In genomic region chr17:45106101-45106500, GRCh38 we compare ENCODE assay signal across 14 cellular contexts.
"Had no signal": no experiment of that assay in that cellular context is flagged by ENCODE, and none has a peak within 500 bp of the region (broad histone marks: within the 10 kb centered on the region; RNA-seq: fewer than 3 reads in every experiment).

No MANE protein-coding gene starts in this region.

- H3K4me3 ChIP-seq: spleen had no signal

- H3K27ac ChIP-seq: neutrophil, spleen had no signal

- H3K27me3 ChIP-seq: neutrophil, spleen had no signal

- H3K4me3 Mint-ChIP-seq: activated CD4-positive, alpha-beta T cell treated with anti-CD3 and anti-CD28 coated beads, Interleukin-2, amount 10 ng/mL, durations not matched to agents 7 days and 5 days; activated T-helper 17 cell treated with anti-CD3 and anti-CD28 coated beads, Interleukin-2, amount 50 U/mL, for 72 hours; immature natural killer cell; naive thymus-derived CD4-positive, alpha-beta T cell; stimulated activated naive CD8-positive, alpha-beta T cell treated with anti-CD3 and anti-CD28 coated beads, Interleukin-15, amount 100 ng/mL, for 72 hours; T-helper 2 cell treated with Interferon-gamma antibody and Interleukin-4, amounts not matched to agents 5 μg/mL and 100 μg/mL, for 36 hours had no signal

- DNase-seq: activated CD4-positive, alpha-beta T cell treated with anti-CD3 and anti-CD28 coated beads, Interleukin-2, amount 10 ng/mL, durations not matched to agents 7 days and 5 days; activated naive CD4-positive, alpha-beta T cell treated with Interleukin-2 at 50 U/mL for 16 hours; aorta; erythroblast; glutamatergic neuron; immature natural killer cell; left colon; naive thymus-derived CD4-positive, alpha-beta T cell; spleen; stimulated activated naive CD8-positive, alpha-beta T cell treated with anti-CD3 and anti-CD28 coated beads, Interleukin-15, amount 100 ng/mL, for 72 hours had no signal

- H3K4me1 Mint-ChIP-seq: activated CD4-positive, alpha-beta T cell treated with anti-CD3 and anti-CD28 coated beads, Interleukin-2, amount 10 ng/mL, durations not matched to agents 7 days and 5 days; activated T-helper 17 cell treated with anti-CD3 and anti-CD28 coated beads, Interleukin-2, amount 50 U/mL, for 72 hours; immature natural killer cell; naive thymus-derived CD4-positive, alpha-beta T cell; stimulated activated naive CD8-positive, alpha-beta T cell treated with anti-CD3 and anti-CD28 coated beads, Interleukin-15, amount 100 ng/mL, for 72 hours had no signal

- H3K9me3 ChIP-seq: neutrophil, spleen had no signal

- H3K27ac Mint-ChIP-seq: activated T-helper 17 cell treated with anti-CD3 and anti-CD28 coated beads, Interleukin-2, amount 50 U/mL, for 72 hours; naive thymus-derived CD4-positive, alpha-beta T cell; T-helper 2 cell treated with Interferon-gamma antibody and Interleukin-4, amounts not matched to agents 5 μg/mL and 100 μg/mL, for 36 hours had no signal

- H3K27me3 Mint-ChIP-seq: activated CD4-positive, alpha-beta T cell treated with anti-CD3 and anti-CD28 coated beads, Interleukin-2, amount 10 ng/mL, durations not matched to agents 7 days and 5 days; activated T-helper 17 cell treated with anti-CD3 and anti-CD28 coated beads, Interleukin-2, amount 50 U/mL, for 72 hours; naive thymus-derived CD4-positive, alpha-beta T cell; stimulated activated naive CD8-positive, alpha-beta T cell treated with anti-CD3 and anti-CD28 coated beads, Interleukin-15, amount 100 ng/mL, for 72 hours had no signal

- ATAC-seq: activated T-helper 17 cell treated with anti-CD3 and anti-CD28 coated beads, Interleukin-2, amount 50 U/mL, for 72 hours; left colon; naive thymus-derived CD4-positive, alpha-beta T cell; right cardiac atrium; stimulated activated naive CD8-positive, alpha-beta T cell treated with anti-CD3 and anti-CD28 coated beads, Interleukin-15, amount 100 ng/mL, for 72 hours had no signal

- H3K9me3 Mint-ChIP-seq: activated CD4-positive, alpha-beta T cell treated with anti-CD3 and anti-CD28 coated beads, Interleukin-2, amount 10 ng/mL, durations not matched to agents 7 days and 5 days; activated T-helper 17 cell treated with anti-CD3 and anti-CD28 coated beads, Interleukin-2, amount 50 U/mL, for 72 hours; immature natural killer cell; naive thymus-derived CD4-positive, alpha-beta T cell; stimulated activated naive CD8-positive, alpha-beta T cell treated with anti-CD3 and anti-CD28 coated beads, Interleukin-15, amount 100 ng/mL, for 72 hours; T-helper 2 cell treated with Interferon-gamma antibody and Interleukin-4, amounts not matched to agents 5 μg/mL and 100 μg/mL, for 36 hours had no signal
